ENCODE assay signal across 8 cellular contexts in genomic region chr2:161576421-161576820, GRCh38. TPM values are rescaled to one million over a fixed set of nuclear protein-coding genes. Genes with fewer than 3 reads are reported as not detected.
DNase-seq lines count a peak whose midpoint lies in the region; ATAC-seq, FAIRE-seq and TF ChIP-seq lines count a peak whose summit lies in the region.

No MANE protein-coding gene starts in this region.

- TF ChIP-seq RAD21 in GM12878 (IDR thresholded peaks at IDR 0.05; ENCODE audit: insufficient read depth, low read depth, low read length) = peak; percentile 46

- H3K27ac ChIP-seq in GM12878 (ENCODE audit: control insufficient read depth, insufficient read depth) = no peak overlapping the region
- H3K27ac ChIP-seq in thyroid gland = no peak overlapping the region
- no peak overlapping the region for H3K27ac ChIP-seq in right cardiac atrium (ENCODE audit: low read length)

- in situ Hi-C loops in GM12878 (cut with MboI) = no loop called here

- TF ChIP-seq CTCF in GM12878 (IDR thresholded peaks at IDR 0.05 in 2 of 3, conservative IDR thresholded peaks at IDR 0.05 in 1 of 3; ENCODE audit: control insufficient read depth in 2 of 3, extremely low read depth in 1 of 3, insufficient read depth in 1 of 3, low read depth in 3 of 3, low read length in 3 of 3) (peak; percentile 37 to 51 (median 48)), thyroid gland (IDR thresholded peaks at IDR 0.05) (no peak)

- H2AFZ ChIP-seq in GM12878 (ENCODE audit: control insufficient read depth, low read depth, low read length) = no peak overlapping the region

- no peak overlapping the region for H3K4me2 ChIP-seq in GM12878 (ENCODE audit: control insufficient read depth, insufficient read depth)

- CTCF ChIA-PET in GM12878 (lab: Yijun Ruan, JAX) = interaction anchor here (0.8 to 1.1 kb wide), 3 partner anchors 11 to 369 kb away, joined by 3 to 5 read pairs (median 3); no protein-coding TSS in a partner anchor

- no peak for TF ChIP-seq EP300 in GM12878 (IDR thresholded peaks at IDR 0.05; ENCODE audit: borderline replicate concordance in 1 of 2, control insufficient read depth in 1 of 2, low read depth in 2 of 2, low read length in 2 of 2)

- no TSS peak for BruUV-seq in GM12878 (replicated peaks; lab: Mats Ljungman, UMichigan)

- no peak overlapping the region for H3K4me3 ChIP-seq in GM12878
- H3K4me3 ChIP-seq in thyroid gland (replicated peaks in 1 of 3) = no peak overlapping the region
- no peak overlapping the region for H3K4me3 ChIP-seq in right cardiac atrium (ENCODE audit: low read length)

- no peak for TF ChIP-seq POLR2A in GM12878 (IDR thresholded peaks at IDR 0.05; ENCODE audit: low read depth, low read length)
- TF ChIP-seq POLR2A in thyroid gland (IDR thresholded peaks at IDR 0.05) = no peak

- WGBS in GM12878 (ENCODE audit: insufficient coverage, insufficient replicate concordance, low lambda C conversion rate, missing lambda C conversion rate) = 51% methylated on average over 7 of the region's 7 CpGs
- WGBS in thyroid gland, 2 donors = 79 to 82% methylated on average over 7 of the region's 7 CpGs
- WGBS in right cardiac atrium = 77% methylated on average over 7 of the region's 7 CpGs

- H3K4me1 ChIP-seq in GM12878 (ENCODE audit: control insufficient read depth, insufficient read depth, low read length) (no peaks in the 10 kb centered on the region), thyroid gland (no peaks in the 10 kb centered on the region), right cardiac atrium (ENCODE audit: control insufficient read depth, insufficient read depth, low read length) (no peaks in the 10 kb centered on the region)

- RAD21 ChIA-PET in GM12878 (lab: Charles Lee; ENCODE audit: unreplicated experiment) = no interaction called here

- SMC1A ChIA-PET in GM12878 (lab: Charles Lee; ENCODE audit: uncharacterized antibody, unreplicated experiment) = interaction anchor here (1.8 kb wide), 1 partner anchor 10 kb away, joined by 9 read pairs; no protein-coding TSS in a partner anchor

- H3K9me3 ChIP-seq in GM12878 (replicated peaks; ENCODE audit: control insufficient read depth, insufficient read depth, low read length) (no peaks in the 10 kb centered on the region), thyroid gland (no peaks in the 10 kb centered on the region), right cardiac atrium (ENCODE audit: control insufficient read depth, low read length) (no peaks in the 10 kb centered on the region)

- no peaks in the 10 kb centered on the region for H3K79me2 ChIP-seq in GM12878 (ENCODE audit: control insufficient read depth, insufficient read depth, low read length)

- H3K9ac ChIP-seq in GM12878 (ENCODE audit: control insufficient read depth, insufficient read depth, low read length) = no peak overlapping the region

- H3K36me3 ChIP-seq in GM12878 (ENCODE audit: control insufficient read depth in 2 of 2, insufficient read depth in 2 of 2, low read length in 1 of 2) (no peaks in the 10 kb centered on the region), thyroid gland (no peaks in the 10 kb centered on the region)

- ATAC-seq in GM19328 (IDR thresholded peaks at IDR 0.05; ENCODE audit: unreplicated experiment) (peak; percentile 96), HG03175 (IDR thresholded peaks at IDR 0.05; ENCODE audit: unreplicated experiment) (peak; percentile 89), GM12878 (peak; percentile 92), right cardiac atrium (no peak)

- intact Hi-C loops in GM12878 (cut with micrococcal nuclease; ENCODE audit: unreplicated experiment) = no loop called here
- intact Hi-C loops in thyroid gland (cut with DNase I) = no loop called here
- intact Hi-C loops in right cardiac atrium (cut with DNase I) = no loop called here

- H3K27me3 ChIP-seq in GM12878 (replicated peaks in 1 of 2; ENCODE audit: control insufficient read depth in 2 of 2, insufficient read depth in 2 of 2, low read length in 1 of 2) (no peaks in the 10 kb centered on the region), thyroid gland (no peaks in the 10 kb centered on the region), right cardiac atrium (ENCODE audit: control insufficient read depth, insufficient read depth) (no peaks in the 10 kb centered on the region)

- DNase-seq in EH (ENCODE audit: low read depth) = peak; percentile 7
- DNase-seq in GM12878 (ENCODE audit: low read depth, low spot score) = no peak
- DNase-seq in epidermal melanocyte (ENCODE audit: insufficient read length, low spot score) = no peak
- no peak for DNase-seq in thyroid gland
- DNase-seq in AG08395 (ENCODE audit: low spot score) = no peak
- no peak for DNase-seq in right cardiac atrium

- POLR2A ChIA-PET in GM12878 (lab: Charles Lee) = no interaction called here

- H4K20me1 ChIP-seq in GM12878 (ENCODE audit: control insufficient read depth, insufficient read depth) = no peaks in the 10 kb centered on the region

- no peak for FAIRE-seq in GM12878 (lab: Jason Lieb, UNC)

TF ChIP-seq in GM12878, 131 proteins besides CTCF, POLR2A, EP300 and RAD21:
- TF ChIP-seq YY1 (IDR thresholded peaks at IDR 0.05; ENCODE audit: low read depth, low read length) = 0 out of 2 replicates have a peak, but pooled peaks have one; percentile 17
- no peak for TF ChIP-seq TCF7 (IDR thresholded peaks at IDR 0.05; ENCODE audit: borderline replicate concordance)
- TF ChIP-seq CHD4 (IDR thresholded peaks at IDR 0.05) = no peak

RNA-seq across cellular contexts. Expression of gene SLC4A10, which starts 47.8 kb away (rescaled TPM):
- total RNA-seq in GM12878 (2013; cell fraction: nucleolus; rRNA removed) = not detected in 2 replicates
- total RNA-seq in GM12878 (2014; rRNA removed) = not detected in 2 replicates
- not detected in 2 replicates for total RNA-seq in GM12878 (2014; rRNA removed; fragmentation: Illumina TruSeq; extraction: Trizol)
- total RNA-seq in GM12878 (2021) = not detected in 2 replicates
- polyA plus RNA-seq in GM12878 (2011; ENCODE audit: low read depth) = not detected
- polyA plus RNA-seq in GM12878 (2011; rRNA removed) = 0.03 TPM in 2 replicates
- polyA plus RNA-seq in GM12878 (2011; cell fraction: cytosol; rRNA removed) = 0.01 and 0.02 TPM in 2 replicates
- polyA plus RNA-seq in GM12878 (2011; cell fraction: nucleus; rRNA removed) = 0.19 TPM in 1 of 2 replicates, not detected in the other
- 0.01 TPM in 1 of 2 replicates, not detected in the other for polyA plus RNA-seq in GM12878 (2012)
- not detected in 2 replicates for polyA plus RNA-seq in GM12878 (2014; fragmentation: Illumina TruSeq; extraction: Trizol)
- polyA plus RNA-seq in GM12878 (2014; fragmentation: Nextera tagmentation; extraction: Ambion mirVana) = not detected
- polyA plus RNA-seq in GM12878 (2014; rRNA removed) = not detected in 2 replicates
- polyA plus RNA-seq in GM12878 (2016; fragmentation: Nextera tagmentation; extraction: Ambion mirVana) = not detected
- 0.07 TPM in 1 of 2 replicates, not detected in the other for polyA minus RNA-seq in GM12878 (2011; rRNA and poly(A)+ RNA removed)
- not detected in 2 replicates for polyA minus RNA-seq in GM12878 (2011; cell fraction: cytosol; rRNA and poly(A)+ RNA removed)
- not detected in 2 replicates for polyA minus RNA-seq in GM12878 (2011; cell fraction: nucleus; rRNA and poly(A)+ RNA removed)
- total RNA-seq in thyroid gland = under 1 TPM in 2 of 4 donors, not detected in 2; 0.22 to 0.24 TPM
- not detected for total RNA-seq in right cardiac atrium
- not detected for polyA plus RNA-seq in right cardiac atrium

Comparison
In these comparisons a context has a peak if more than half of its experiments do, and no peak if none do; other contexts are left out.
1. ATAC-seq: peak in GM19328 (single experiment), HG03175 (single experiment) and GM12878 (single experiment); none in right cardiac atrium (0 of 2).
2. CTCF ChIP-seq: peak in GM12878 (3 of 3); none in thyroid gland (0 of 6).